Comparison of ENCODE assay signal across 8 cellular contexts in the genomic region with DNA sequence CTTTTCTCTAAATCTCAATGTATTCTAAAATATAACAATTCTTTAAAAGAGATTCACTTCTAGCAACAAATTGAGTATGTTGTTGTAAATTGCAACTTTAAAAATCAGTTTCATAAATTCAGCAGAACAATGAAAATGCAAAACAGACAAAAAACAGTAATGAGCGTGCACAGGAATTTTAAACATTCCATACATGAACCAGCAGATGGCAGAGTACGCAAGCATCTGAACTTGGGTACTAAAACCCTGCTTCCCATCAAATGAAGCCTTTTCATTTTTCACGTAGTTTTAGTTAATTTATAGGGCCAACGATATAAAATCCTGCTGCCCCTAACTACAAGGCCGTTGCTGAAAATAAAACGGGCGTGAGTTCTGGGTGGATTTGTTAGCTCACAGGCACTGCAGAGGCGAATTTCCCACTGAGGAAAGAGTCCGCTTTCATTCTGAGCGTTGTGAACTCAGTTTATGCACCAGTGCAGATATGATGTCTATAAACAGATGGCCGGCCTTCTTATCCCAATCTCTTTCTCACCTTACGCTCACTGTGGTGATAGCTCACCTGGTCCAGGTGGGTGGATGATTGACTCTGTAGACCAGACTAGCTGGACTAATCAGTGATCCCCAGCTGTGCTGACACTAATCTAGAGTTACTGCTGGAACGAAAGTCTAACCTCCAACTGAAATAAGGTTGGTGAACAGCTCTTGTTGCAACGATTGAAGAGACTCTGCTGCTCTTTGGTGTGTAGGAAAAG.
DNase-seq lines count a peak whose midpoint lies in the region; ATAC-seq, FAIRE-seq and TF ChIP-seq lines count a peak whose summit lies in the region.

No MANE protein-coding gene starts in this region.

- H3K27ac ChIP-seq in HepG2 (ENCODE audit: extremely low read length, insufficient read depth, low read length), result no peak overlapping the region

- no peak for TF ChIP-seq POLR2A in HepG2 (IDR thresholded peaks at IDR 0.05; ENCODE audit: insufficient read depth in 1 of 2, low read depth in 2 of 2, low read length in 2 of 2)

- peak; percentile 54; the same call in 2 of the 3 replicates for ATAC-seq in HepG2

- no peaks in the 10 kb centered on the region for H3K79me2 ChIP-seq in HepG2 (ENCODE audit: insufficient read depth, low read length)

- peak; percentile 54; the same call in 1 of the 2 replicates for TF ChIP-seq RAD21 in HepG2 (CRISPR knock-in tag; IDR thresholded peaks at IDR 0.05)

- in situ Hi-C loops in HepG2 (cut with HindIII; ENCODE audit: extremely low pct_ligation_motif_present, low pct_unique_long_range_greater_than_20kb), result loop anchor here (5.0 kb wide), 1 partner anchor 745 kb away; no protein-coding TSS in a partner anchor

- H2AFZ ChIP-seq in HepG2 (ENCODE audit: low read length), result no peak overlapping the region

- no peaks in the 10 kb centered on the region for H3K36me3 ChIP-seq in HepG2 (replicated peaks in 1 of 2; ENCODE audit: control insufficient read depth in 1 of 2, insufficient read depth in 2 of 2, low read length in 2 of 2)

- no peak for TF ChIP-seq EP300 in HepG2 (IDR thresholded peaks at IDR 0.05; ENCODE audit: low read depth in 2 of 2, low read length in 2 of 2)
- no peak for TF ChIP-seq EP300 in HepG2 (CRISPR knock-in tag; IDR thresholded peaks at IDR 0.05; ENCODE audit: borderline replicate concordance)

- H3K27me3 ChIP-seq in HepG2 (ENCODE audit: control insufficient read depth in 1 of 2, insufficient read depth in 2 of 2, low read length in 2 of 2), result no peaks in the 10 kb centered on the region

- 14% methylated on average over 14 of the region's 14 CpGs for WGBS in HepG2 (ENCODE audit: low lambda C conversion rate)

- BruUV-seq in MCF 10A (replicated peaks; lab: Mats Ljungman, UMichigan) (no TSS peak), HepG2 (replicated peaks; lab: Mats Ljungman, UMichigan) (no TSS peak)

- CTCF ChIA-PET in activated CD4-positive, alpha-beta memory T cell treated with anti-CD3 and anti-CD28 coated beads for 36 hours (lab: Charles Lee), result interaction anchor here (0.6 to 2.9 kb wide), 3 partner anchors 291 to 746 kb away, joined by 3 to 28 read pairs (median 3); no protein-coding TSS in a partner anchor
- CTCF ChIA-PET in activated CD4-positive, alpha-beta memory T cell treated with anti-CD3 and anti-CD28 coated beads, Interleukin-2, amount 10 ng/mL, durations not matched to agents 7 days and 5 days (lab: Charles Lee), result interaction anchor here (2.7 kb wide), 1 partner anchor 747 kb away, joined by 19 read pairs; no protein-coding TSS in a partner anchor
- CTCF ChIA-PET in HEK293T (lab: Yijun Ruan, JAX), result interaction anchor here (0.6 to 1.3 kb wide), 8 partner anchors 10 to 747 kb away, joined by 3 to 5 read pairs (median 3); no protein-coding TSS in a partner anchor
- CTCF ChIA-PET in MCF 10A (lab: Yijun Ruan, JAX), result interaction anchor here (0.6 to 11.6 kb wide), 42 partner anchors 8 to 1106 kb away, joined by 3 to 204 read pairs (median 3); no protein-coding TSS in a partner anchor
- CTCF ChIA-PET in HepG2 (lab: Yijun Ruan, JAX; ENCODE audit: low intra/inter-chr PET ratio, low total read pairs), result interaction anchor here (1.6 to 2.2 kb wide), 2 partner anchors 386 to 747 kb away, joined by 8 to 22 read pairs; no protein-coding TSS in a partner anchor

- no peaks in the 10 kb centered on the region for H3K9me3 ChIP-seq in HepG2 (ENCODE audit: low read length)

- no peaks in the 10 kb centered on the region for H4K20me1 ChIP-seq in HepG2 (ENCODE audit: insufficient read depth, low read length)

- H3K4me3 ChIP-seq in HepG2 (replicated peaks in 1 of 3; ENCODE audit: insufficient read depth in 1 of 3, low read depth in 2 of 3, low read length in 3 of 3), result no peak overlapping the region

- H3K4me1 Mint-ChIP-seq in activated CD4-positive, alpha-beta memory T cell treated with anti-CD3 and anti-CD28 coated beads for 36 hours (ENCODE audit: low read depth), result no peaks in the 10 kb centered on the region
- no peaks in the 10 kb centered on the region for H3K4me1 Mint-ChIP-seq in activated CD4-positive, alpha-beta memory T cell treated with anti-CD3 and anti-CD28 coated beads, Interleukin-2, amount 10 ng/mL, durations not matched to agents 7 days and 5 days
- no peaks in the 10 kb centered on the region for H3K4me1 Mint-ChIP-seq in MCF 10A (ENCODE audit: insufficient read depth, unreplicated experiment)

- H3K27me3 Mint-ChIP-seq in activated CD4-positive, alpha-beta memory T cell treated with anti-CD3 and anti-CD28 coated beads for 36 hours, result no peaks in the 10 kb centered on the region
- H3K27me3 Mint-ChIP-seq in activated CD4-positive, alpha-beta memory T cell treated with anti-CD3 and anti-CD28 coated beads, Interleukin-2, amount 10 ng/mL, durations not matched to agents 7 days and 5 days, result no peaks in the 10 kb centered on the region
- peaks cover 36% of the 10 kb centered on the region for H3K27me3 Mint-ChIP-seq in MCF 10A (ENCODE audit: insufficient read depth, unreplicated experiment)

- POLR2A ChIA-PET in activated CD4-positive, alpha-beta memory T cell treated with anti-CD3 and anti-CD28 coated beads for 36 hours (lab: Charles Lee), result no interaction called here
- POLR2A ChIA-PET in activated CD4-positive, alpha-beta memory T cell treated with anti-CD3 and anti-CD28 coated beads, Interleukin-2, amount 10 ng/mL, durations not matched to agents 7 days and 5 days (lab: Charles Lee), result no interaction called here
- POLR2A ChIA-PET in HEK293T (lab: Yijun Ruan, JAX), result no interaction called here
- POLR2A ChIA-PET in MCF 10A (lab: Yijun Ruan, JAX), result interaction anchor here (1.2 kb wide), 2 partner anchors 747 to 1050 kb away, joined by 3 read pairs; no protein-coding TSS in a partner anchor
- POLR2A ChIA-PET in HepG2 (lab: Yijun Ruan, JAX), result no interaction called here

- no peaks in the 10 kb centered on the region for H3K36me3 Mint-ChIP-seq in activated CD4-positive, alpha-beta memory T cell treated with anti-CD3 and anti-CD28 coated beads for 36 hours
- H3K36me3 Mint-ChIP-seq in activated CD4-positive, alpha-beta memory T cell treated with anti-CD3 and anti-CD28 coated beads, Interleukin-2, amount 10 ng/mL, durations not matched to agents 7 days and 5 days (ENCODE audit: low read depth), result no peaks in the 10 kb centered on the region
- no peaks in the 10 kb centered on the region for H3K36me3 Mint-ChIP-seq in MCF 10A (ENCODE audit: insufficient read depth, unreplicated experiment)

- no peaks in the 10 kb centered on the region for H3K4me1 ChIP-seq in HepG2 (ENCODE audit: insufficient read depth, low read length)

- H3K9ac ChIP-seq in HepG2 (ENCODE audit: insufficient read depth, low read depth, low read length), result no peak overlapping the region

- H3K4me2 ChIP-seq in HepG2 (ENCODE audit: low read depth, low read length), result no peak overlapping the region

- TF ChIP-seq CTCF in MCF 10A (IDR thresholded peaks at IDR 0.05; ENCODE audit: unreplicated experiment) (peak; percentile 57), HepG2 (CRISPR knock-in tag; IDR thresholded peaks at IDR 0.05) (peak; percentile 75)

- intact Hi-C loops in activated CD4-positive, alpha-beta memory T cell treated with anti-CD3 and anti-CD28 coated beads for 36 hours (cut with micrococcal nuclease), result loop anchor here (1.0 kb wide), 1 partner anchor 747 kb away; no protein-coding TSS in a partner anchor
- intact Hi-C loops in MCF 10A (cut with micrococcal nuclease) (loop anchor here (1.0 to 5.0 kb wide), 5 partner anchors 290 to 1290 kb away; no protein-coding TSS in a partner anchor), HepG2 (cut with micrococcal nuclease; ENCODE audit: unreplicated experiment) (loop anchor here (1.0 to 5.0 kb wide), 4 partner anchors 330 to 1095 kb away; no protein-coding TSS in a partner anchor)

- H3K9me3 Mint-ChIP-seq in activated CD4-positive, alpha-beta memory T cell treated with anti-CD3 and anti-CD28 coated beads for 36 hours, result no peaks in the 10 kb centered on the region
- H3K9me3 Mint-ChIP-seq in activated CD4-positive, alpha-beta memory T cell treated with anti-CD3 and anti-CD28 coated beads, Interleukin-2, amount 10 ng/mL, durations not matched to agents 7 days and 5 days, result no peaks in the 10 kb centered on the region
- H3K9me3 Mint-ChIP-seq in MCF 10A (ENCODE audit: unreplicated experiment), result no peaks in the 10 kb centered on the region

- DNase-seq in activated CD4-positive, alpha-beta memory T cell treated with anti-CD3 and anti-CD28 coated beads for 36 hours, result peak; percentile 9
- no peak for DNase-seq in activated CD4-positive, alpha-beta memory T cell treated with anti-CD3 and anti-CD28 coated beads, Interleukin-2, amount 10 ng/mL, durations not matched to agents 7 days and 5 days
- DNase-seq in HEK293T (ENCODE audit: extremely low spot score) (peak; percentile 38), NCI-H460 (ENCODE audit: extremely low read depth, low read depth) (peak; percentile 36), MCF 10A (ENCODE audit: unreplicated experiment) (peak; percentile 52), HepG2 (ENCODE audit: low spot score) (peak; percentile 26)
- no peak for DNase-seq in effector CD4-positive, alpha-beta T cell
- DNase-seq in activated naive CD4-positive, alpha-beta T cell treated with Interleukin-2 at 50 U/mL for 16 hours, result no peak

- H3K27ac Mint-ChIP-seq in activated CD4-positive, alpha-beta memory T cell treated with anti-CD3 and anti-CD28 coated beads for 36 hours, result no peak overlapping the region
- no peak overlapping the region for H3K27ac Mint-ChIP-seq in activated CD4-positive, alpha-beta memory T cell treated with anti-CD3 and anti-CD28 coated beads, Interleukin-2, amount 10 ng/mL, durations not matched to agents 7 days and 5 days
- H3K27ac Mint-ChIP-seq in MCF 10A (ENCODE audit: low read depth, unreplicated experiment), result no peak overlapping the region

- peak; percentile 79 for FAIRE-seq in HepG2 (lab: Jason Lieb, UNC)

- no peak overlapping the region for H3K4me3 Mint-ChIP-seq in activated CD4-positive, alpha-beta memory T cell treated with anti-CD3 and anti-CD28 coated beads for 36 hours
- H3K4me3 Mint-ChIP-seq in activated CD4-positive, alpha-beta memory T cell treated with anti-CD3 and anti-CD28 coated beads, Interleukin-2, amount 10 ng/mL, durations not matched to agents 7 days and 5 days, result no peak overlapping the region
- H3K4me3 Mint-ChIP-seq in MCF 10A (ENCODE audit: unreplicated experiment), result no peak overlapping the region

TF ChIP-seq in HEK293T, 16 proteins besides CTCF, POLR2A, EP300 and RAD21 (continues in another document):
- no peak for TF ChIP-seq FOXK2 (IDR thresholded peaks at IDR 0.05)

TF ChIP-seq in HepG2, 621 proteins besides CTCF, POLR2A, EP300 and RAD21 (continues in another document):
- TF ChIP-seq TEAD3 (CRISPR knock-in tag; optimal IDR thresholded peaks at IDR 0.05; ENCODE audit: borderline replicate concordance) (peak; percentile 45), SMC3 (IDR thresholded peaks at IDR 0.05; ENCODE audit: low read length) (peak; percentile 75), SMARCE1 (IDR thresholded peaks at IDR 0.05; ENCODE audit: borderline replicate concordance) (no peak), MAFF (IDR thresholded peaks at IDR 0.05; ENCODE audit: low read depth, low read length) (peak; percentile 35; the same call in 1 of the 2 replicates), TEAD2 (CRISPR knock-in tag; IDR thresholded peaks at IDR 0.05) (no peak), ZNF777 (CRISPR knock-in tag; IDR thresholded peaks at IDR 0.05) (no peak), MAFK (conservative IDR thresholded peaks at IDR 0.05 in 1 of 2, IDR thresholded peaks at IDR 0.05 in 1 of 2; ENCODE audit: low read length in 2 of 2) (peak; percentile 50 to 52; a peak in 3 of 4 replicates)

Comparison
In these comparisons a context has a peak if more than half of its experiments do, and no peak if none do; other contexts are left out.
1. DNase-seq: peak in activated CD4-positive, alpha-beta memory T cell treated with anti-CD3 and anti-CD28 coated beads for 36 hours (single experiment), HEK293T (single experiment), NCI-H460 (single experiment), MCF 10A (single experiment) and HepG2 (single experiment); none in activated CD4-positive, alpha-beta memory T cell treated with anti-CD3 and anti-CD28 coated beads, Interleukin-2, amount 10 ng/mL, durations not matched to agents 7 days and 5 days (single experiment), effector CD4-positive, alpha-beta T cell (single experiment) and activated naive CD4-positive, alpha-beta T cell treated with Interleukin-2 at 50 U/mL for 16 hours (single experiment).